In genomic region chr2:145158051-145158586, GRCh38 we compare ENCODE assay signal across 12 cellular contexts.
DNase-seq lines count a peak whose midpoint lies in the region; ATAC-seq, FAIRE-seq and TF ChIP-seq lines count a peak whose summit lies in the region.
"Had no signal": no experiment of that assay in that cellular context is flagged by ENCODE, and none has a peak within 500 bp of the region (broad histone marks: within the 10 kb centered on the region; RNA-seq: fewer than 3 reads in every experiment).

No MANE protein-coding gene starts in this region.

- H2BK5ac ChIP-seq in H1 (ENCODE audit: low read depth, low read length), result no peak overlapping the region

- H3K9me3 ChIP-seq in A549, result no peaks in the 10 kb centered on the region
- no peaks in the 10 kb centered on the region for H3K9me3 ChIP-seq in MG63
- H3K9me3 ChIP-seq in H1 (ENCODE audit: insufficient read depth in 2 of 2, low read depth in 1 of 2, low read length in 1 of 2), result no peaks in the 10 kb centered on the region

- TF ChIP-seq POLR2A in A549 (IDR thresholded peaks at IDR 0.05; ENCODE audit: low read length) (no peak), H1 (IDR thresholded peaks at IDR 0.05; ENCODE audit: control extremely low read depth in 1 of 2, low read depth in 2 of 2, low read length in 2 of 2) (no peak)

- no peak overlapping the region for H3K14ac ChIP-seq in H1 (ENCODE audit: insufficient read length)

- FAIRE-seq in A549 (lab: Jason Lieb, UNC) (no peak), H1 (lab: Jason Lieb, UNC) (no peak)

- H3K4ac ChIP-seq in H1 (replicated peaks; ENCODE audit: insufficient read length, low read depth, low read length), result no peak overlapping the region

- no peak overlapping the region for H2BK15ac ChIP-seq in H1 (ENCODE audit: low read length)

- no peak overlapping the region for H3K23ac ChIP-seq in H1 (ENCODE audit: insufficient read length)

- H3K4me2 ChIP-seq in A549 (peak overlapping the region; percentile 58), H1 (ENCODE audit: insufficient read depth in 1 of 2, low read depth in 2 of 2, low read length in 2 of 2) (no peak overlapping the region)

- TF ChIP-seq EP300 in A549 (IDR thresholded peaks at IDR 0.05) (no peak), H1 (IDR thresholded peaks at IDR 0.05; ENCODE audit: borderline replicate concordance in 1 of 2, low read depth in 2 of 2, low read length in 2 of 2) (no peak)

- H2BK120ac ChIP-seq in H1 (replicated peaks; ENCODE audit: low read depth, low read length), result no peak overlapping the region

- no peak overlapping the region for H2BK20ac ChIP-seq in H1 (ENCODE audit: low read length)

- no peaks in the 10 kb centered on the region for H3K79me2 ChIP-seq in H1 (ENCODE audit: control insufficient read depth in 1 of 2, insufficient read depth in 2 of 2, low read length in 2 of 2)

- H3K36me3 ChIP-seq in MG63, result no peaks in the 10 kb centered on the region
- no peaks in the 10 kb centered on the region for H3K36me3 ChIP-seq in H1 (ENCODE audit: control insufficient read depth in 2 of 4, insufficient read depth in 4 of 4, low read length in 3 of 4)

- no peak for TF ChIP-seq CTCF in A549 (IDR thresholded peaks at IDR 0.05)
- no peak for TF ChIP-seq CTCF in H1 (IDR thresholded peaks at IDR 0.05; ENCODE audit: control extremely low read depth in 1 of 3, insufficient read depth in 1 of 3, low read depth in 1 of 3, low read length in 3 of 3)

- ATAC-seq in A549 (peak; percentile 89 to 90; a peak in 5 of 6 replicates), HG02885 (IDR thresholded peaks at IDR 0.05; ENCODE audit: poor library complexity, unreplicated experiment) (no peak), GM21619 (IDR thresholded peaks at IDR 0.05; ENCODE audit: unreplicated experiment) (no peak), HG03139 (IDR thresholded peaks at IDR 0.05; ENCODE audit: unreplicated experiment) (no peak)
- ATAC-seq: left colon had no signal

- no peak overlapping the region for H4K5ac ChIP-seq in H1 (ENCODE audit: insufficient read length, low read depth, low read length)

- CTCF ChIA-PET in A549 (lab: Yijun Ruan, JAX) (no interaction called here), H1 (lab: Charles Lee; ENCODE audit: partially characterized antibody) (no interaction called here)

- no peak overlapping the region for H4K8ac ChIP-seq in H1 (ENCODE audit: extremely low read depth, insufficient read depth, low read length)

- no peak overlapping the region for H2BK12ac ChIP-seq in H1 (ENCODE audit: low read depth, low read length)

- H3K18ac ChIP-seq in H1 (ENCODE audit: extremely low read depth, low read length), result no peak overlapping the region

- no peaks in the 10 kb centered on the region for H3K23me2 ChIP-seq in H1 (ENCODE audit: low read depth, low read length)

- H2AK5ac ChIP-seq in H1 (ENCODE audit: low read depth, low read length), result no peak overlapping the region

- no peak overlapping the region; a peak in 1 of 7 replicates for H3K9ac ChIP-seq in H1 (replicated peaks in 1 of 4; ENCODE audit: extremely low read depth in 1 of 4, low read depth in 3 of 4, low read length in 3 of 4)

- no peaks in the 10 kb centered on the region for H3K27me3 ChIP-seq in MG63
- H3K27me3 ChIP-seq in H1 (replicated peaks in 1 of 4; ENCODE audit: control insufficient read depth in 3 of 4, extremely low read depth in 1 of 4, insufficient read depth in 3 of 4, low read length in 3 of 4), result peaks cover 0 to 1% (median 0%) of the 10 kb centered on the region in 4 experiments; a peak in 1 of 7 replicates

- no peak overlapping the region for H3K4me3 ChIP-seq in A549
- H3K4me3 ChIP-seq in MG63, result no peak overlapping the region
- no peak overlapping the region for H3K4me3 ChIP-seq in H1 (ENCODE audit: extremely low read depth in 1 of 4, insufficient read depth in 2 of 4, low read depth in 3 of 4, low read length in 4 of 4)

- H3K27ac ChIP-seq in A549 (peak overlapping the region; percentile 5 to 36; a peak in 3 of 6 replicates), H1 (ENCODE audit: low read depth, low read length) (no peak overlapping the region)
- H3K27ac ChIP-seq: C4-2B had no signal

- no peak overlapping the region for H2AFZ ChIP-seq in H1 (ENCODE audit: low read length)

- no peak overlapping the region for H4K91ac ChIP-seq in H1 (replicated peaks; ENCODE audit: insufficient read length, low read length)

- TF ChIP-seq RAD21 in A549 (conservative IDR thresholded peaks at IDR 0.05 in 1 of 2, IDR thresholded peaks at IDR 0.05 in 1 of 2) (no peak), H1 (IDR thresholded peaks at IDR 0.05 in 1 of 2, conservative IDR thresholded peaks at IDR 0.05 in 1 of 2; ENCODE audit: low read depth in 2 of 2, low read length in 2 of 2) (no peak)

- no peaks in the 10 kb centered on the region for H4K20me1 ChIP-seq in H1 (replicated peaks in 1 of 2; ENCODE audit: control insufficient read depth in 1 of 2, insufficient read depth in 2 of 2, low read length in 2 of 2)

- H3K56ac ChIP-seq in H1 (replicated peaks; ENCODE audit: insufficient read length, low read depth, low read length), result no peak overlapping the region

- DNase-seq in A549 (ENCODE audit: low read depth in 1 of 2, low spot score in 1 of 2), result peak; percentile 1 to 78
- peak; percentile 87 for DNase-seq in MG63
- no peak for DNase-seq in H1 (ENCODE audit: low read depth in 1 of 2, low spot score in 2 of 2)
- peak; percentile 47 for DNase-seq in mucosa of gallbladder (ENCODE audit: low spot score)
- DNase-seq in NCI-H187 (lab: John Stamatoyannopoulos, UW), result no peak
- DNase-seq: activated CD4-positive, CD25-positive, alpha-beta regulatory T cell treated with anti-CD3 and anti-CD28 coated beads, Interleukin-2, amount 50 U/mL, for 72 hours; caudate nucleus had no signal

- 18% methylated on average over 2 of the region's 2 CpGs for WGBS in A549 (ENCODE audit: missing lambda C conversion rate)
- WGBS in H1 (ENCODE audit: extremely low coverage in 1 of 2, insufficient coverage in 1 of 2, insufficient read length in 1 of 2, insufficient replicate concordance in 2 of 2, low coverage in 1 of 2, low lambda C conversion rate in 2 of 2, missing lambda C conversion rate in 1 of 2), 2 experiments, result 97% methylated on average over 2 of the region's 2 CpGs; no CpG with 5 or more reads in 1 of the 2 experiments

- no peaks in the 10 kb centered on the region for H3K79me1 ChIP-seq in H1 (ENCODE audit: low read depth, low read length)

- H3K4me1 ChIP-seq in A549, result peaks cover 27% of the 10 kb centered on the region
- H3K4me1 ChIP-seq in H1 (replicated peaks in 1 of 4; ENCODE audit: control insufficient read depth in 3 of 4, insufficient read depth in 4 of 4, low read length in 3 of 4), result no peaks in the 10 kb centered on the region

- POLR2A ChIA-PET in A549 (lab: Yijun Ruan, JAX) (no interaction called here), H1 (lab: Charles Lee; ENCODE audit: partially characterized antibody) (no interaction called here)

TF ChIP-seq in A549, 52 proteins besides CTCF, POLR2A, EP300 and RAD21:
- TF ChIP-seq GATA3 (IDR thresholded peaks at IDR 0.05; ENCODE audit: borderline replicate concordance) (no peak), CEBPB (IDR thresholded peaks at IDR 0.05) (peak; percentile 90 to 96), HES2 (IDR thresholded peaks at IDR 0.05) (peak; percentile 82)

TF ChIP-seq in H1, 55 proteins besides CTCF, POLR2A, EP300 and RAD21:
- TF ChIP-seq CEBPB (IDR thresholded peaks at IDR 0.05; ENCODE audit: low read depth, low read length), result peak; percentile 50; the same call in 1 of the 2 replicates
- TF ChIP-seq, protein P1, sequence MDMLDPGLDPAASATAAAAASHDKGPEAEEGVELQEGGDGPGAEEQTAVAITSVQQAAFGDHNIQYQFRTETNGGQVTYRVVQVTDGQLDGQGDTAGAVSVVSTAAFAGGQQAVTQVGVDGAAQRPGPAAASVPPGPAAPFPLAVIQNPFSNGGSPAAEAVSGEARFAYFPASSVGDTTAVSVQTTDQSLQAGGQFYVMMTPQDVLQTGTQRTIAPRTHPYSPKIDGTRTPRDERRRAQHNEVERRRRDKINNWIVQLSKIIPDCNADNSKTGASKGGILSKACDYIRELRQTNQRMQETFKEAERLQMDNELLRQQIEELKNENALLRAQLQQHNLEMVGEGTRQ (IDR thresholded peaks at IDR 0.05; ENCODE audit: low read length), result no peak
TF ChIP-seq in H1: peak in this region for 1.

Comparison
In these comparisons a context has a peak if more than half of its experiments do, and no peak if none do; other contexts are left out.
1. ATAC-seq: peak in A549 (2 of 2); none in HG02885 (single experiment), GM21619 (single experiment) and HG03139 (single experiment).
2. DNase-seq: peak in A549 (2 of 2), MG63 (single experiment) and mucosa of gallbladder (single experiment); none in H1 (0 of 2) and NCI-H187 (0 of 2).
3. Of the 18 proteins assayed by ChIP-seq in both H1 and A549: peak only in H1: none; only in A549: none; in both: CEBPB; in neither: 17.